ENCODE assay signal across 9 cellular contexts in genomic region chr4:87118826-87119225, GRCh38.
DNase-seq lines count a peak whose midpoint lies in the region; ATAC-seq, FAIRE-seq and TF ChIP-seq lines count a peak whose summit lies in the region.
"Had no signal": no experiment of that assay in that cellular context is flagged by ENCODE, and none has a peak within 500 bp of the region (broad histone marks: within the 10 kb centered on the region; RNA-seq: fewer than 3 reads in every experiment).

No MANE protein-coding gene starts in this region.

- CTCF ChIA-PET in CD4-positive, alpha-beta T cell (lab: Charles Lee): interaction anchor here (0.9 to 1.5 kb wide), 2 partner anchors 9 to 196 kb away, joined by 3 to 5 read pairs; no protein-coding TSS in a partner anchor

- no peak overlapping the region for H3K27ac Mint-ChIP-seq in CD4-positive, alpha-beta T cell

- intact Hi-C loops in CD4-positive, alpha-beta T cell (cut with DNase I, micrococcal nuclease): no loop called here

- H3K27me3 Mint-ChIP-seq in CD4-positive, alpha-beta T cell: no peaks in the 10 kb centered on the region

- H3K36me3 ChIP-seq in bronchial epithelial cell (ENCODE audit: control insufficient read depth, insufficient read depth, low read length) (peaks cover 8% of the 10 kb centered on the region), muscle layer of colon (ENCODE audit: insufficient read depth, low read length) (peaks cover 40% of the 10 kb centered on the region)

- ATAC-seq in CD4-positive, alpha-beta T cell (ENCODE audit: poor library complexity): peak; percentile 24
- ATAC-seq in GM18868 (IDR thresholded peaks at IDR 0.05; ENCODE audit: unreplicated experiment): no peak

- no peak for FAIRE-seq in bronchial epithelial cell (lab: Jason Lieb, UNC)
- FAIRE-seq: endometrium had no signal

- POLR2A ChIA-PET in CD4-positive, alpha-beta T cell (lab: Charles Lee): no interaction called here

- no peak for TF ChIP-seq CTCF in CD4-positive, alpha-beta T cell (IDR thresholded peaks at IDR 0.05)
- no peak for TF ChIP-seq CTCF in bronchial epithelial cell (IDR thresholded peaks at IDR 0.05; ENCODE audit: insufficient read depth, low read length, severe bottlenecking)

- no peak overlapping the region for H3K4me3 Mint-ChIP-seq in CD4-positive, alpha-beta T cell

- H3K9ac ChIP-seq in muscle layer of colon (ENCODE audit: low read length): no peak overlapping the region

- H3K27me3 ChIP-seq in CD4-positive, alpha-beta T cell (ENCODE audit: control insufficient read depth, insufficient read depth, low read length): no peaks in the 10 kb centered on the region
- no peaks in the 10 kb centered on the region for H3K27me3 ChIP-seq in bronchial epithelial cell (ENCODE audit: control insufficient read depth, insufficient read depth, low read length)
- no peaks in the 10 kb centered on the region for H3K27me3 ChIP-seq in muscle layer of colon (ENCODE audit: control insufficient read depth in 1 of 2, insufficient read depth in 2 of 2, low read length in 2 of 2)

- peaks cover 73% of the 10 kb centered on the region for H3K4me1 ChIP-seq in muscle layer of colon (ENCODE audit: insufficient read depth, low read length)

- H3K27ac ChIP-seq in CD4-positive, alpha-beta T cell (ENCODE audit: low read depth, low read length): no peak overlapping the region
- peak overlapping the region; percentile 56 for H3K27ac ChIP-seq in muscle layer of colon (ENCODE audit: low read depth, low read length)

- DNase-seq in CD4-positive, alpha-beta T cell: no peak
- DNase-seq in KBM-7 (peak; percentile 7), bronchial epithelial cell (ENCODE audit: low read depth) (peak; percentile 47), amniotic stem cell (lab: John Stamatoyannopoulos, UW) (no peak), activated gamma-delta T cell treated with Interleukin-2 at 50 U/mL for 16 hours (no peak)
- no peak for DNase-seq in stimulated activated CD8-positive, alpha-beta memory T cell treated with anti-CD3 and anti-CD28 coated beads, Interleukin-4, amount 100 ng/mL, for 48 hours

- in situ Hi-C loops in KBM-7 (cut with MboI; ENCODE audit: low pct_unique_long_range_greater_than_20kb, low sequenced_read_pairs): no loop called here

- no peak overlapping the region for H3K4me3 ChIP-seq in bronchial epithelial cell (ENCODE audit: low read depth, low read length)
- H3K4me3 ChIP-seq in muscle layer of colon (ENCODE audit: low read depth in 1 of 2, low read length in 2 of 2): peak overlapping the region in 1 of 2 donors; percentile 64

- peaks cover 84% of the 10 kb centered on the region for H3K36me3 Mint-ChIP-seq in CD4-positive, alpha-beta T cell (ENCODE audit: low read depth)

- H3K9me3 Mint-ChIP-seq in CD4-positive, alpha-beta T cell: no peaks in the 10 kb centered on the region

- no peaks in the 10 kb centered on the region for H3K9me3 ChIP-seq in CD4-positive, alpha-beta T cell (ENCODE audit: control insufficient read depth, low read length)
- H3K9me3 ChIP-seq in muscle layer of colon (ENCODE audit: low read length): no peaks in the 10 kb centered on the region

- peaks cover 30% of the 10 kb centered on the region for H3K4me1 Mint-ChIP-seq in CD4-positive, alpha-beta T cell (ENCODE audit: low read depth)

Comparison
In these comparisons a context has a peak if more than half of its experiments do, and no peak if none do; other contexts are left out.
1. DNase-seq: peak in KBM-7 (single experiment) and bronchial epithelial cell (single experiment); none in CD4-positive, alpha-beta T cell (0 of 10), stimulated activated CD8-positive, alpha-beta memory T cell treated with anti-CD3 and anti-CD28 coated beads, Interleukin-4, amount 100 ng/mL, for 48 hours (single experiment), amniotic stem cell (single experiment) and activated gamma-delta T cell treated with Interleukin-2 at 50 U/mL for 16 hours (single experiment).